In the genomic region with DNA sequence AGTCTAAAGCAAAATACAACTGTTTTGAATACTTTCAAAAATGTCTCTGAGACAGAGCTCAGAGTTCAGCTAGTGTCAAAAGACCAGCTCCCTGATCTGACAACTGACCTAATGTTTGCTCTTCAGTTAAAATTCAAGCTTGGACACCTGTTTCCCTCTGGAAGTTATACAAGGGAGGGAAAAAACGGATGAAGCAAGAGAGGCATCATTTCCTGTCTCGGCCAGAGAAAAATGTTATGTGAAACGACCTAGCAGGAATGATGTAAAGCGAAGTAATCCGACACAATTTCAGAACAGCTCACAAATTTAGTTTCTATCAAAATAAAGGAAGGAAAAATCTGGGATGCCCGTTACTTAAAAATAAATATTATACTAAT, we compare ENCODE assay signal across 1 cellular context.
TF ChIP-seq lines count a peak whose summit lies in the region.

No MANE protein-coding gene starts in this region.

TF ChIP-seq in HepG2, 621 proteins besides CTCF, POLR2A, EP300 and RAD21 (continued from another document and continues in another):
- TF ChIP-seq, protein P1, sequence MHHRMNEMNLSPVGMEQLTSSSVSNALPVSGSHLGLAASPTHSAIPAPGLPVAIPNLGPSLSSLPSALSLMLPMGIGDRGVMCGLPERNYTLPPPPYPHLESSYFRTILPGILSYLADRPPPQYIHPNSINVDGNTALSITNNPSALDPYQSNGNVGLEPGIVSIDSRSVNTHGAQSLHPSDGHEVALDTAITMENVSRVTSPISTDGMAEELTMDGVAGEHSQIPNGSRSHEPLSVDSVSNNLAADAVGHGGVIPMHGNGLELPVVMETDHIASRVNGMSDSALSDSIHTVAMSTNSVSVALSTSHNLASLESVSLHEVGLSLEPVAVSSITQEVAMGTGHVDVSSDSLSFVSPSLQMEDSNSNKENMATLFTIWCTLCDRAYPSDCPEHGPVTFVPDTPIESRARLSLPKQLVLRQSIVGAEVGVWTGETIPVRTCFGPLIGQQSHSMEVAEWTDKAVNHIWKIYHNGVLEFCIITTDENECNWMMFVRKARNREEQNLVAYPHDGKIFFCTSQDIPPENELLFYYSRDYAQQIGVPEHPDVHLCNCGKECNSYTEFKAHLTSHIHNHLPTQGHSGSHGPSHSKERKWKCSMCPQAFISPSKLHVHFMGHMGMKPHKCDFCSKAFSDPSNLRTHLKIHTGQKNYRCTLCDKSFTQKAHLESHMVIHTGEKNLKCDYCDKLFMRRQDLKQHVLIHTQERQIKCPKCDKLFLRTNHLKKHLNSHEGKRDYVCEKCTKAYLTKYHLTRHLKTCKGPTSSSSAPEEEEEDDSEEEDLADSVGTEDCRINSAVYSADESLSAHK (CRISPR knock-in tag; IDR thresholded peaks at IDR 0.05; ENCODE audit: borderline replicate concordance): no peak
- TF ChIP-seq ZNF333 (CRISPR knock-in tag; IDR thresholded peaks at IDR 0.05; ENCODE audit: borderline replicate concordance): no peak
- no peak for TF ChIP-seq ZNF136 (CRISPR knock-in tag; IDR thresholded peaks at IDR 0.05; ENCODE audit: low read depth)
- TF ChIP-seq, protein P2, sequence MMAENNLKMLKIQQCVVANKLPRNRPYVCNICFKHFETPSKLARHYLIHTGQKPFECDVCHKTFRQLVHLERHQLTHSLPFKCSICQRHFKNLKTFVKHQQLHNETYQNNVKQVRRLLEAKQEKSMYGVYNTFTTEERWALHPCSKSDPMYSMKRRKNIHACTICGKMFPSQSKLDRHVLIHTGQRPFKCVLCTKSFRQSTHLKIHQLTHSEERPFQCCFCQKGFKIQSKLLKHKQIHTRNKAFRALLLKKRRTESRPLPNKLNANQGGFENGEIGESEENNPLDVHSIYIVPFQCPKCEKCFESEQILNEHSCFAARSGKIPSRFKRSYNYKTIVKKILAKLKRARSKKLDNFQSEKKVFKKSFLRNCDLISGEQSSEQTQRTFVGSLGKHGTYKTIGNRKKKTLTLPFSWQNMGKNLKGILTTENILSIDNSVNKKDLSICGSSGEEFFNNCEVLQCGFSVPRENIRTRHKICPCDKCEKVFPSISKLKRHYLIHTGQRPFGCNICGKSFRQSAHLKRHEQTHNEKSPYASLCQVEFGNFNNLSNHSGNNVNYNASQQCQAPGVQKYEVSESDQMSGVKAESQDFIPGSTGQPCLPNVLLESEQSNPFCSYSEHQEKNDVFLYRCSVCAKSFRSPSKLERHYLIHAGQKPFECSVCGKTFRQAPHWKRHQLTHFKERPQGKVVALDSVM (CRISPR knock-in tag; IDR thresholded peaks at IDR 0.05): no peak
- peak; percentile 96 for TF ChIP-seq LCORL (IDR thresholded peaks at IDR 0.05)
- TF ChIP-seq LCORL (CRISPR knock-in tag; IDR thresholded peaks at IDR 0.05): no peak
- TF ChIP-seq, protein P3, sequence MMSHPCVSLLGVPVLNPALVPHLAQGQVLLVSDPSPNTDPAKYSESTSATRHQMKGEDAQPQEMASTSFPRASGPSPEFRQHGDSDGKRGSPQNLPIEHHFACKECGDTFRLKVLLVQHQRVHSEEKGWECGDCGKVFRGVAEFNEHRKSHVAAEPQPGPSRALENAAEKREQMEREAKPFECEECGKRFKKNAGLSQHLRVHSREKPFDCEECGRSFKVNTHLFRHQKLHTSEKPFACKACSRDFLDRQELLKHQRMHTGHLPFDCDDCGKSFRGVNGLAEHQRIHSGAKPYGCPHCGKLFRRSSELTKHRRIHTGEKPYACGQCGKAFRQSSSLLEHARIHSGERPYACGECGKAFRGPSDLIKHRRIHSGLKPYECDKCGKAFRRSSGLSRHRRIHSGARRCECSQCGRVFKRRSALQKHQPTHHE (CRISPR knock-in tag; IDR thresholded peaks at IDR 0.05; ENCODE audit: borderline replicate concordance): no peak
- no peak for TF ChIP-seq KDM5A (IDR thresholded peaks at IDR 0.05; ENCODE audit: borderline replicate concordance, low read length)
- TF ChIP-seq, protein P4, sequence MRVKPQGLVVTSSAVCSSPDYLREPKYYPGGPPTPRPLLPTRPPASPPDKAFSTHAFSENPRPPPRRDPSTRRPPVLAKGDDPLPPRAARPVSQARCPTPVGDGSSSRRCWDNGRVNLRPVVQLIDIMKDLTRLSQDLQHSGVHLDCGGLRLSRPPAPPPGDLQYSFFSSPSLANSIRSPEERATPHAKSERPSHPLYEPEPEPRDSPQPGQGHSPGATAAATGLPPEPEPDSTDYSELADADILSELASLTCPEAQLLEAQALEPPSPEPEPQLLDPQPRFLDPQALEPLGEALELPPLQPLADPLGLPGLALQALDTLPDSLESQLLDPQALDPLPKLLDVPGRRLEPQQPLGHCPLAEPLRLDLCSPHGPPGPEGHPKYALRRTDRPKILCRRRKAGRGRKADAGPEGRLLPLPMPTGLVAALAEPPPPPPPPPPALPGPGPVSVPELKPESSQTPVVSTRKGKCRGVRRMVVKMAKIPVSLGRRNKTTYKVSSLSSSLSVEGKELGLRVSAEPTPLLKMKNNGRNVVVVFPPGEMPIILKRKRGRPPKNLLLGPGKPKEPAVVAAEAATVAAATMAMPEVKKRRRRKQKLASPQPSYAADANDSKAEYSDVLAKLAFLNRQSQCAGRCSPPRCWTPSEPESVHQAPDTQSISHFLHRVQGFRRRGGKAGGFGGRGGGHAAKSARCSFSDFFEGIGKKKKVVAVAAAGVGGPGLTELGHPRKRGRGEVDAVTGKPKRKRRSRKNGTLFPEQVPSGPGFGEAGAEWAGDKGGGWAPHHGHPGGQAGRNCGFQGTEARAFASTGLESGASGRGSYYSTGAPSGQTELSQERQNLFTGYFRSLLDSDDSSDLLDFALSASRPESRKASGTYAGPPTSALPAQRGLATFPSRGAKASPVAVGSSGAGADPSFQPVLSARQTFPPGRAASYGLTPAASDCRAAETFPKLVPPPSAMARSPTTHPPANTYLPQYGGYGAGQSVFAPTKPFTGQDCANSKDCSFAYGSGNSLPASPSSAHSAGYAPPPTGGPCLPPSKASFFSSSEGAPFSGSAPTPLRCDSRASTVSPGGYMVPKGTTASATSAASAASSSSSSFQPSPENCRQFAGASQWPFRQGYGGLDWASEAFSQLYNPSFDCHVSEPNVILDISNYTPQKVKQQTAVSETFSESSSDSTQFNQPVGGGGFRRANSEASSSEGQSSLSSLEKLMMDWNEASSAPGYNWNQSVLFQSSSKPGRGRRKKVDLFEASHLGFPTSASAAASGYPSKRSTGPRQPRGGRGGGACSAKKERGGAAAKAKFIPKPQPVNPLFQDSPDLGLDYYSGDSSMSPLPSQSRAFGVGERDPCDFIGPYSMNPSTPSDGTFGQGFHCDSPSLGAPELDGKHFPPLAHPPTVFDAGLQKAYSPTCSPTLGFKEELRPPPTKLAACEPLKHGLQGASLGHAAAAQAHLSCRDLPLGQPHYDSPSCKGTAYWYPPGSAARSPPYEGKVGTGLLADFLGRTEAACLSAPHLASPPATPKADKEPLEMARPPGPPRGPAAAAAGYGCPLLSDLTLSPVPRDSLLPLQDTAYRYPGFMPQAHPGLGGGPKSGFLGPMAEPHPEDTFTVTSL (CRISPR knock-in tag; IDR thresholded peaks at IDR 0.05; ENCODE audit: borderline replicate concordance): peak; percentile 92; the same call in 1 of the 2 replicates
- TF ChIP-seq YEATS4 (CRISPR knock-in tag; IDR thresholded peaks at IDR 0.05; ENCODE audit: borderline replicate concordance): peak; percentile 58
- TF ChIP-seq, protein P5, sequence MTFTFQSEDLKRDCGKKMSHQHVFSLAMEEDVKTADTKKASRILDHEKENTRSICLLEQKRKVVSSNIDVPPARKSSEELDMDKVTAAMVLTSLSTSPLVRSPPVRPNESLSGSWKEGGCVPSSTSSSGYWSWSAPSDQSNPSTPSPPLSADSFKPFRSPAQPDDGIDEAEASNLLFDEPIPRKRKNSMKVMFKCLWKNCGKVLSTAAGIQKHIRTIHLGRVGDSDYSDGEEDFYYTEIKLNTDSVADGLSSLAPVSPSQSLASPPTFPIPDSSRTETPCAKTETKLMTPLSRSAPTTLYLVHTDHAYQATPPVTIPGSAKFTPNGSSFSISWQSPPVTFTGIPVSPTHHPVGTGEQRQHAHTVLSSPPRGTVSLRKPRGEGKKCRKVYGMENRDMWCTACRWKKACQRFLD (CRISPR knock-in tag; IDR thresholded peaks at IDR 0.05; ENCODE audit: borderline replicate concordance): no peak
- no peak for TF ChIP-seq ZNF577 (CRISPR knock-in tag; IDR thresholded peaks at IDR 0.05; ENCODE audit: borderline replicate concordance, low read depth)
- TF ChIP-seq, protein P6, sequence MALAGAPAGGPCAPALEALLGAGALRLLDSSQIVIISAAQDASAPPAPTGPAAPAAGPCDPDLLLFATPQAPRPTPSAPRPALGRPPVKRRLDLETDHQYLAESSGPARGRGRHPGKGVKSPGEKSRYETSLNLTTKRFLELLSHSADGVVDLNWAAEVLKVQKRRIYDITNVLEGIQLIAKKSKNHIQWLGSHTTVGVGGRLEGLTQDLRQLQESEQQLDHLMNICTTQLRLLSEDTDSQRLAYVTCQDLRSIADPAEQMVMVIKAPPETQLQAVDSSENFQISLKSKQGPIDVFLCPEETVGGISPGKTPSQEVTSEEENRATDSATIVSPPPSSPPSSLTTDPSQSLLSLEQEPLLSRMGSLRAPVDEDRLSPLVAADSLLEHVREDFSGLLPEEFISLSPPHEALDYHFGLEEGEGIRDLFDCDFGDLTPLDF (CRISPR knock-in tag; IDR thresholded peaks at IDR 0.05): no peak
- no peak for TF ChIP-seq MTF1 (CRISPR knock-in tag; IDR thresholded peaks at IDR 0.05)
- no peak for TF ChIP-seq TMF1 (CRISPR knock-in tag; IDR thresholded peaks at IDR 0.05; ENCODE audit: low read depth)
- TF ChIP-seq MED1 (CRISPR knock-in tag; IDR thresholded peaks at IDR 0.05): peak; percentile 97
- TF ChIP-seq KLF15 (CRISPR knock-in tag; IDR thresholded peaks at IDR 0.05; ENCODE audit: borderline replicate concordance): no peak
- TF ChIP-seq, protein P7, sequence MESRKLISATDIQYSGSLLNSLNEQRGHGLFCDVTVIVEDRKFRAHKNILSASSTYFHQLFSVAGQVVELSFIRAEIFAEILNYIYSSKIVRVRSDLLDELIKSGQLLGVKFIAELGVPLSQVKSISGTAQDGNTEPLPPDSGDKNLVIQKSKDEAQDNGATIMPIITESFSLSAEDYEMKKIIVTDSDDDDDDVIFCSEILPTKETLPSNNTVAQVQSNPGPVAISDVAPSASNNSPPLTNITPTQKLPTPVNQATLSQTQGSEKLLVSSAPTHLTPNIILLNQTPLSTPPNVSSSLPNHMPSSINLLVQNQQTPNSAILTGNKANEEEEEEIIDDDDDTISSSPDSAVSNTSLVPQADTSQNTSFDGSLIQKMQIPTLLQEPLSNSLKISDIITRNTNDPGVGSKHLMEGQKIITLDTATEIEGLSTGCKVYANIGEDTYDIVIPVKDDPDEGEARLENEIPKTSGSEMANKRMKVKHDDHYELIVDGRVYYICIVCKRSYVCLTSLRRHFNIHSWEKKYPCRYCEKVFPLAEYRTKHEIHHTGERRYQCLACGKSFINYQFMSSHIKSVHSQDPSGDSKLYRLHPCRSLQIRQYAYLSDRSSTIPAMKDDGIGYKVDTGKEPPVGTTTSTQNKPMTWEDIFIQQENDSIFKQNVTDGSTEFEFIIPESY (CRISPR knock-in tag; IDR thresholded peaks at IDR 0.05): no peak
- TF ChIP-seq, protein P8, sequence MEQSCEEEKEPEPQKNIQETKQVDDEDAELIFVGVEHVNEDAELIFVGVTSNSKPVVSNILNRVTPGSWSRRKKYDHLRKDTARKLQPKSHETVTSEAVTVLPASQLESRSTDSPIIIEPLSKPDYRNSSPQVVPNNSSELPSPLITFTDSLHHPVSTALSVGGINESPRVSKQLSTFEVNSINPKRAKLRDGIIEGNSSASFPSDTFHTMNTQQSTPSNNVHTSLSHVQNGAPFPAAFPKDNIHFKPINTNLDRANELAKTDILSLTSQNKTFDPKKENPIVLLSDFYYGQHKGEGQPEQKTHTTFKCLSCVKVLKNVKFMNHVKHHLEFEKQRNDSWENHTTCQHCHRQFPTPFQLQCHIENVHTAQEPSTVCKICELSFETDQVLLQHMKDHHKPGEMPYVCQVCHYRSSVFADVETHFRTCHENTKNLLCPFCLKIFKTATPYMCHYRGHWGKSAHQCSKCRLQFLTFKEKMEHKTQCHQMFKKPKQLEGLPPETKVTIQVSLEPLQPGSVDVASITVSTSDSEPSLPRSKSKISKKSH (CRISPR knock-in tag; IDR thresholded peaks at IDR 0.05; ENCODE audit: borderline replicate concordance): no peak
- TF ChIP-seq ZNF33A (CRISPR knock-in tag; IDR thresholded peaks at IDR 0.05; ENCODE audit: borderline replicate concordance): no peak
- TF ChIP-seq ZBTB38 (CRISPR knock-in tag; IDR thresholded peaks at IDR 0.05): no peak
- no peak for TF ChIP-seq FOXM1 (CRISPR knock-in tag; IDR thresholded peaks at IDR 0.05)
- no peak for TF ChIP-seq ZNF564 (CRISPR knock-in tag; IDR thresholded peaks at IDR 0.05)
- TF ChIP-seq CBFB (CRISPR knock-in tag; IDR thresholded peaks at IDR 0.05): no peak
- no peak for TF ChIP-seq ZNF382 (CRISPR knock-in tag; IDR thresholded peaks at IDR 0.05; ENCODE audit: borderline replicate concordance)
- no peak for TF ChIP-seq ZNF138 (CRISPR knock-in tag; IDR thresholded peaks at IDR 0.05; ENCODE audit: low read depth)
- TF ChIP-seq ZNF761 (CRISPR knock-in tag; conservative IDR thresholded peaks at IDR 0.05): no peak; the same call in 1 of the 2 replicates
- peak; percentile 14; the same call in 1 of the 2 replicates for TF ChIP-seq GABPA (IDR thresholded peaks at IDR 0.05; ENCODE audit: low read depth, low read length)
- peak; percentile 82 for TF ChIP-seq GABPA (CRISPR knock-in tag; IDR thresholded peaks at IDR 0.05; ENCODE audit: low read depth)
- TF ChIP-seq NBN (conservative IDR thresholded peaks at IDR 0.05): no peak
- 0 out of 2 replicates have a peak, but pooled peaks have one; percentile 33 for TF ChIP-seq ZFP36L1 (CRISPR knock-in tag; IDR thresholded peaks at IDR 0.05)
- TF ChIP-seq, protein P9, sequence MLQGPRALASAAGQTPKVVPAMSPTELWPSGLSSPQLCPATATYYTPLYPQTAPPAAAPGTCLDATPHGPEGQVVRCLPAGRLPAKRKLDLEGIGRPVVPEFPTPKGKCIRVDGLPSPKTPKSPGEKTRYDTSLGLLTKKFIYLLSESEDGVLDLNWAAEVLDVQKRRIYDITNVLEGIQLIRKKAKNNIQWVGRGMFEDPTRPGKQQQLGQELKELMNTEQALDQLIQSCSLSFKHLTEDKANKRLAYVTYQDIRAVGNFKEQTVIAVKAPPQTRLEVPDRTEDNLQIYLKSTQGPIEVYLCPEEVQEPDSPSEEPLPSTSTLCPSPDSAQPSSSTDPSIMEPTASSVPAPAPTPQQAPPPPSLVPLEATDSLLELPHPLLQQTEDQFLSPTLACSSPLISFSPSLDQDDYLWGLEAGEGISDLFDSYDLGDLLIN (CRISPR knock-in tag; IDR thresholded peaks at IDR 0.05; ENCODE audit: borderline replicate concordance): no peak; the same call in 1 of the 2 replicates
- no peak for TF ChIP-seq ZFP37 (CRISPR knock-in tag; IDR thresholded peaks at IDR 0.05; ENCODE audit: borderline replicate concordance)
- no peak for TF ChIP-seq MTF2 (CRISPR knock-in tag; IDR thresholded peaks at IDR 0.05; ENCODE audit: borderline replicate concordance)
- TF ChIP-seq PHF21A (CRISPR knock-in tag; IDR thresholded peaks at IDR 0.05): no peak
- TF ChIP-seq DNMT1 (CRISPR knock-in tag; IDR thresholded peaks at IDR 0.05): no peak
- TF ChIP-seq ZNF607 (CRISPR knock-in tag; IDR thresholded peaks at IDR 0.05; ENCODE audit: borderline replicate concordance): no peak
- peak; percentile 66; the same call in 1 of the 2 replicates for TF ChIP-seq GATA4 (IDR thresholded peaks at IDR 0.05; ENCODE audit: borderline replicate concordance, low read depth)
- TF ChIP-seq ZNF660 (CRISPR knock-in tag; IDR thresholded peaks at IDR 0.05; ENCODE audit: borderline replicate concordance, low read depth): no peak
- TF ChIP-seq HIVEP1 (CRISPR knock-in tag; IDR thresholded peaks at IDR 0.05): no peak
- TF ChIP-seq GTF3A (CRISPR knock-in tag; conservative IDR thresholded peaks at IDR 0.05): no peak
